In the genomic region with DNA sequence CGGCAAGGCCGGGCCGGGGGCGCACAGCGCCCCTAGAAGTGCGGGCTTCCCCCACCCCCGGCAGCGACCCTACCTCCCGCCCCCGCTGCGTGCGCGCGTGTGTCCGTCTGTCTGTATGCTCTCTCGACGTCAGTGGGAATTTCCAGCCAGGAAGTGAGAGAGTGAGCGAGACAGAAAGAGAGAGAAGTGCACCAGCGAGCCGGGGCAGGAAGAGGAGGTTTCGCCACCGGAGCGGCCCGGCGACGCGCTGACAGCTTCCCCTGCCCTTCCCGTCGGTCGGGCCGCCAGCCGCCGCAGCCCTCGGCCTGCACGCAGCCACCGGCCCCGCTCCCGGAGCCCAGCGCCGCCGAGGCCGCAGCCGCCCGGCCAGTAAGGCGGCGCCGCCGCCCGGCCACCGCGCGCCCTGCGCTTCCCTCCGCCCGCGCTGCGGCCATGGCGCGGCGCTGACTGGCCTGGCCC, we compare ENCODE assay signal across 8 cellular contexts. TPM values are rescaled to one million over a fixed set of nuclear protein-coding genes. Genes with fewer than 3 reads are reported as not detected.
DNase-seq lines count a peak whose midpoint lies in the region; ATAC-seq and TF ChIP-seq lines count a peak whose summit lies in the region.

Gene NFKB1, plus strand, starts transcription at position 184 of the 459 bp plus-strand sequence. CDS start 24,160 bp downstream, outside the sequence.

- peak within 1 kb of the TSS; percentile 96 for H3K9ac ChIP-seq in PC-3 (ENCODE audit: low read length)
- H3K9ac ChIP-seq in neural cell (ENCODE audit: low read length) = peak within 1 kb of the TSS; percentile 75

- in situ Hi-C loops in GM18951 (cut with MboI; ENCODE audit: low sequenced_read_pairs, unreplicated experiment) = no loop called here

- intact Hi-C loops in PC-3 (cut with micrococcal nuclease) = loop anchor here (2.0 to 5.0 kb wide), 5 partner anchors 41 to 111 kb away; no protein-coding TSS in a partner anchor
- intact Hi-C loops in activated T-helper 1 cell treated with anti-CD3 and anti-CD28 coated beads, Interleukin-12 subunit alpha, Interleukin-12 subunit beta, Interleukin-2, Interleukin-4 antibody, amounts not matched to agents 30 ng/mL and 10 ng/mL and 1 ng/mL, durations not matched to agents 14 hours and 24 hours and 36 hours (cut with micrococcal nuclease) = loop anchor here (1.0 to 5.0 kb wide), 10 partner anchors 54 to 1479 kb away; partner anchors contain the start of genes CENPE, SLC39A8 and SLC9B1
- intact Hi-C loops in stomach (cut with DNase I; ENCODE audit: low total_unique reads) = no loop called here

- no peaks in the 10 kb centered on the region for H3K9me3 Mint-ChIP-seq in activated T-helper 1 cell treated with anti-CD3 and anti-CD28 coated beads, Interleukin-12 subunit alpha, Interleukin-12 subunit beta, Interleukin-2, Interleukin-4 antibody, amounts not matched to agents 30 ng/mL and 10 ng/mL and 1 ng/mL, durations not matched to agents 14 hours and 24 hours and 36 hours

- peaks cover 21% of the 10 kb centered on the region for H3K36me3 Mint-ChIP-seq in activated T-helper 1 cell treated with anti-CD3 and anti-CD28 coated beads, Interleukin-12 subunit alpha, Interleukin-12 subunit beta, Interleukin-2, Interleukin-4 antibody, amounts not matched to agents 30 ng/mL and 10 ng/mL and 1 ng/mL, durations not matched to agents 14 hours and 24 hours and 36 hours (ENCODE audit: low read depth)

- H3K4me1 Mint-ChIP-seq in activated T-helper 1 cell treated with anti-CD3 and anti-CD28 coated beads, Interleukin-12 subunit alpha, Interleukin-12 subunit beta, Interleukin-2, Interleukin-4 antibody, amounts not matched to agents 30 ng/mL and 10 ng/mL and 1 ng/mL, durations not matched to agents 14 hours and 24 hours and 36 hours (ENCODE audit: low read depth) = peaks cover 34% of the 10 kb centered on the region

- TF ChIP-seq CTCF in PC-3 (conservative IDR thresholded peaks at IDR 0.05; ENCODE audit: low read depth, low read length) = no peak
- no peak for TF ChIP-seq CTCF in neural cell (IDR thresholded peaks at IDR 0.05; ENCODE audit: poor library complexity, severe bottlenecking)
- TF ChIP-seq CTCF in stomach (IDR thresholded peaks at IDR 0.05) = peak in 1 of 7 experiments; percentile 6

- WGBS in stomach, 5 donors = 0 to 1% (median 0%) methylated on average over 24 to 60 of the region's 60 CpGs

- ATAC-seq in HG03175 (IDR thresholded peaks at IDR 0.05; ENCODE audit: unreplicated experiment) = peak; percentile 52
- ATAC-seq in PC-3 = peak; percentile 66

- BruUV-seq in PC-3 (replicated peaks; lab: Mats Ljungman, UMichigan) = no TSS peak

- peak within 1 kb of the TSS; percentile 94 for H3K4me3 Mint-ChIP-seq in activated T-helper 1 cell treated with anti-CD3 and anti-CD28 coated beads, Interleukin-12 subunit alpha, Interleukin-12 subunit beta, Interleukin-2, Interleukin-4 antibody, amounts not matched to agents 30 ng/mL and 10 ng/mL and 1 ng/mL, durations not matched to agents 14 hours and 24 hours and 36 hours

- H3K27ac ChIP-seq in PC-3 (ENCODE audit: low read length) (peak within 1 kb of the TSS; percentile 88), neural cell (ENCODE audit: low read length) (peak within 1 kb of the TSS; percentile 62), stomach (peak within 1 kb of the TSS; percentile 95 to 100 (median 99))

- peaks cover 26% of the 10 kb centered on the region for H4K20me1 ChIP-seq in PC-3 (ENCODE audit: low read length)
- H4K20me1 ChIP-seq in neural cell (ENCODE audit: insufficient read depth) = no peaks in the 10 kb centered on the region

- H3K79me2 ChIP-seq in PC-3 (ENCODE audit: low read length) (peaks cover 46% of the 10 kb centered on the region), neural cell (replicated peaks; ENCODE audit: insufficient read depth, low read length) (no peaks in the 10 kb centered on the region)

- TF ChIP-seq RAD21 in neural cell (conservative IDR thresholded peaks at IDR 0.05) = no peak

- DNase-seq in AML-193 (lab: John Stamatoyannopoulos, UW) (peak; percentile 67 to 79), PC-3 (peak; percentile 61), fibroblast of peridontal ligament (ENCODE audit: extremely low read depth) (peak; percentile 74), stomach (peak; percentile 73)
- DNase-seq in activated T-helper 1 cell treated with anti-CD3 and anti-CD28 coated beads, Interleukin-12 subunit alpha, Interleukin-12 subunit beta, Interleukin-2, Interleukin-4 antibody, amounts not matched to agents 30 ng/mL and 10 ng/mL and 1 ng/mL, durations not matched to agents 14 hours and 24 hours and 36 hours (ENCODE audit: low spot score) = peak; percentile 83

- H3K9me3 ChIP-seq in PC-3 (ENCODE audit: low read length) (no peaks in the 10 kb centered on the region), neural cell (ENCODE audit: low read length) (no peaks in the 10 kb centered on the region), stomach (no peaks in the 10 kb centered on the region)

- POLR2A ChIA-PET in PC-3 (lab: Charles Lee; ENCODE audit: unreplicated experiment) = no interaction called here

- H3K9me2 ChIP-seq in PC-3 (replicated peaks; ENCODE audit: low read length) = no peaks in the 10 kb centered on the region
- H3K9me2 ChIP-seq in neural cell (ENCODE audit: insufficient read depth, low read length) = no peaks in the 10 kb centered on the region

- H3K4me3 ChIP-seq in PC-3 (ENCODE audit: low read length) = peak within 1 kb of the TSS; percentile 97
- peak within 1 kb of the TSS; percentile 85 for H3K4me3 ChIP-seq in neural cell (ENCODE audit: low read length)
- peak within 1 kb of the TSS; percentile 73 to 94 (median 78) for H3K4me3 ChIP-seq in stomach

- H3K27ac Mint-ChIP-seq in activated T-helper 1 cell treated with anti-CD3 and anti-CD28 coated beads, Interleukin-12 subunit alpha, Interleukin-12 subunit beta, Interleukin-2, Interleukin-4 antibody, amounts not matched to agents 30 ng/mL and 10 ng/mL and 1 ng/mL, durations not matched to agents 14 hours and 24 hours and 36 hours = peak within 1 kb of the TSS; percentile 91

- H2AFZ ChIP-seq in PC-3 (ENCODE audit: low read length) (peak within 1 kb of the TSS; percentile 83), neural cell (ENCODE audit: low read depth, low read length) (peak within 1 kb of the TSS; percentile 73)

- H3K27me3 ChIP-seq in PC-3 (ENCODE audit: low read length) = no peaks in the 10 kb centered on the region
- H3K27me3 ChIP-seq in neural cell (ENCODE audit: insufficient read depth, low read depth, low read length) = no peaks in the 10 kb centered on the region
- H3K27me3 ChIP-seq in stomach = no peaks in the 10 kb centered on the region

- no peaks in the 10 kb centered on the region for H3K36me3 ChIP-seq in PC-3 (ENCODE audit: low read depth, low read length)
- no peaks in the 10 kb centered on the region for H3K36me3 ChIP-seq in neural cell (ENCODE audit: insufficient read depth, low read length)
- no peaks in the 10 kb centered on the region for H3K36me3 ChIP-seq in stomach

- TF ChIP-seq POLR2A in GM18951 (IDR thresholded peaks at IDR 0.05; ENCODE audit: extremely low read depth, insufficient read depth, insufficient read length) (peak; percentile 85), stomach (IDR thresholded peaks at IDR 0.05) (no peak)

- H3K27me3 Mint-ChIP-seq in activated T-helper 1 cell treated with anti-CD3 and anti-CD28 coated beads, Interleukin-12 subunit alpha, Interleukin-12 subunit beta, Interleukin-2, Interleukin-4 antibody, amounts not matched to agents 30 ng/mL and 10 ng/mL and 1 ng/mL, durations not matched to agents 14 hours and 24 hours and 36 hours (ENCODE audit: insufficient read depth) = peaks cover 5% of the 10 kb centered on the region

- peaks cover 25% of the 10 kb centered on the region for H3K4me1 ChIP-seq in PC-3 (ENCODE audit: insufficient read depth, low read length)
- peaks cover 10 to 60% (median 33%) of the 10 kb centered on the region in 4 donors for H3K4me1 ChIP-seq in stomach

- no peaks in the 10 kb centered on the region for H3F3A ChIP-seq in PC-3 (ENCODE audit: low read length, unreplicated experiment)
- H3F3A ChIP-seq in neural cell (ENCODE audit: insufficient read depth, low read length, poor library complexity, severe bottlenecking) = no peaks in the 10 kb centered on the region

- H3K4me2 ChIP-seq in PC-3 (ENCODE audit: low read length) (peak within 1 kb of the TSS; percentile 94), neural cell (ENCODE audit: low read length) (peak within 1 kb of the TSS; percentile 77)

- CTCF ChIA-PET in PC-3 (lab: Charles Lee) = no interaction called here

- TF ChIP-seq EP300 in neural cell (conservative IDR thresholded peaks at IDR 0.05; ENCODE audit: poor library complexity, severe bottlenecking) = no peak
- TF ChIP-seq EP300 in stomach (IDR thresholded peaks at IDR 0.05) = no peak

TF ChIP-seq in neural cell, 6 proteins besides CTCF, POLR2A, EP300 and RAD21 (continues in another document):
- TF ChIP-seq, protein P1, sequence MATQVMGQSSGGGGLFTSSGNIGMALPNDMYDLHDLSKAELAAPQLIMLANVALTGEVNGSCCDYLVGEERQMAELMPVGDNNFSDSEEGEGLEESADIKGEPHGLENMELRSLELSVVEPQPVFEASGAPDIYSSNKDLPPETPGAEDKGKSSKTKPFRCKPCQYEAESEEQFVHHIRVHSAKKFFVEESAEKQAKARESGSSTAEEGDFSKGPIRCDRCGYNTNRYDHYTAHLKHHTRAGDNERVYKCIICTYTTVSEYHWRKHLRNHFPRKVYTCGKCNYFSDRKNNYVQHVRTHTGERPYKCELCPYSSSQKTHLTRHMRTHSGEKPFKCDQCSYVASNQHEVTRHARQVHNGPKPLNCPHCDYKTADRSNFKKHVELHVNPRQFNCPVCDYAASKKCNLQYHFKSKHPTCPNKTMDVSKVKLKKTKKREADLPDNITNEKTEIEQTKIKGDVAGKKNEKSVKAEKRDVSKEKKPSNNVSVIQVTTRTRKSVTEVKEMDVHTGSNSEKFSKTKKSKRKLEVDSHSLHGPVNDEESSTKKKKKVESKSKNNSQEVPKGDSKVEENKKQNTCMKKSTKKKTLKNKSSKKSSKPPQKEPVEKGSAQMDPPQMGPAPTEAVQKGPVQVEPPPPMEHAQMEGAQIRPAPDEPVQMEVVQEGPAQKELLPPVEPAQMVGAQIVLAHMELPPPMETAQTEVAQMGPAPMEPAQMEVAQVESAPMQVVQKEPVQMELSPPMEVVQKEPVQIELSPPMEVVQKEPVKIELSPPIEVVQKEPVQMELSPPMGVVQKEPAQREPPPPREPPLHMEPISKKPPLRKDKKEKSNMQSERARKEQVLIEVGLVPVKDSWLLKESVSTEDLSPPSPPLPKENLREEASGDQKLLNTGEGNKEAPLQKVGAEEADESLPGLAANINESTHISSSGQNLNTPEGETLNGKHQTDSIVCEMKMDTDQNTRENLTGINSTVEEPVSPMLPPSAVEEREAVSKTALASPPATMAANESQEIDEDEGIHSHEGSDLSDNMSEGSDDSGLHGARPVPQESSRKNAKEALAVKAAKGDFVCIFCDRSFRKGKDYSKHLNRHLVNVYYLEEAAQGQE (IDR thresholded peaks at IDR 0.05; ENCODE audit: borderline replicate concordance) = peak; percentile 25

RNA-seq across cellular contexts. Expression of gene NFKB1, which starts in this region (rescaled TPM):
- total RNA-seq in PC-3 (2014; rRNA removed) = 22.2 and 22.4 TPM in 2 replicates
- 139 and 145 TPM in 2 replicates for total RNA-seq in activated T-helper 1 cell treated with anti-CD3 and anti-CD28 coated beads, Interleukin-12 subunit alpha, Interleukin-12 subunit beta, Interleukin-2, Interleukin-4 antibody, amounts not matched to agents 30 ng/mL and 10 ng/mL and 1 ng/mL, durations not matched to agents 14 hours and 24 hours and 36 hours
- polyA plus RNA-seq in neural cell = 4.5 and 8.6 TPM in 2 replicates
- 3.5 and 7.1 TPM in 2 replicates for polyA minus RNA-seq in neural cell
- 10 to 100 TPM in 4 of 5 donors, 1 to 10 TPM in 1; 9.6 to 36.5 (median 23.0) TPM for total RNA-seq in stomach
- polyA plus RNA-seq in stomach = 10 to 100 TPM; 10.4 to 19.7 (median 15.3) TPM

Comparison
In these comparisons a context has a peak if more than half of its experiments do, and no peak if none do; other contexts are left out.
1. Peak in every context shown above with its lines: DNase-seq, ATAC-seq, H3K4me3 ChIP-seq and H3K27ac ChIP-seq.